ENCODE assay signal across 13 cellular contexts in genomic region chr2:36351291-36352023, GRCh38.
"Had no signal": no experiment of that assay in that cellular context is flagged by ENCODE, and none has a peak within 500 bp of the region (broad histone marks: within the 10 kb centered on the region; RNA-seq: fewer than 3 reads in every experiment).

No MANE protein-coding gene starts in this region.

- H3K36me3 Mint-ChIP-seq: activated naive CD4-positive, alpha-beta T cell treated with anti-CD3 and anti-CD28 coated beads, Interleukin-2, amount 10 ng/mL, durations not matched to agents 7 days and 5 days; mesothelial cell of epicardium had no signal

- H3K4me3 Mint-ChIP-seq: activated naive CD4-positive, alpha-beta T cell treated with anti-CD3 and anti-CD28 coated beads, Interleukin-2, amount 10 ng/mL, durations not matched to agents 7 days and 5 days; mesothelial cell of epicardium; neural crest cell; stimulated activated naive CD8-positive, alpha-beta T cell treated with anti-CD3 and anti-CD28 coated beads, Interleukin-15, amount 100 ng/mL, for 72 hours had no signal

- DNase-seq: activated CD4-positive, alpha-beta T cell treated with anti-CD3 and anti-CD28 coated beads, Interleukin-2, amount 50 U/mL, for 48 hours; activated naive CD4-positive, alpha-beta T cell treated with anti-CD3 and anti-CD28 coated beads, Interleukin-2, amount 10 ng/mL, durations not matched to agents 7 days and 5 days; left colon; lower lobe of right lung; psoas muscle; spleen; T-helper 9 cell had no signal

- H3K27ac ChIP-seq: lower lobe of right lung, psoas muscle, spleen, VCaP had no signal

- H3K36me3 ChIP-seq: lower lobe of right lung, spleen, thoracic aorta had no signal

- H3K27ac Mint-ChIP-seq: activated naive CD4-positive, alpha-beta T cell treated with anti-CD3 and anti-CD28 coated beads, Interleukin-2, amount 10 ng/mL, durations not matched to agents 7 days and 5 days; activated T-helper 2 cell treated with anti-CD3 and anti-CD28 coated beads, Interferon-gamma antibody, Interleukin-2, Interleukin-4, amounts not matched to agents 10 μg/mL and 5 μg/mL and 100 μg/mL, durations not matched to agents 14 hours and 24 hours and 36 hours; mesothelial cell of epicardium; stimulated activated naive CD8-positive, alpha-beta T cell treated with anti-CD3 and anti-CD28 coated beads, Interleukin-15, amount 100 ng/mL, for 72 hours had no signal

- ATAC-seq: left colon; lower lobe of right lung; psoas muscle; stimulated activated naive CD8-positive, alpha-beta T cell treated with anti-CD3 and anti-CD28 coated beads, Interleukin-15, amount 100 ng/mL, for 72 hours had no signal

- H3K9me3 Mint-ChIP-seq: activated naive CD4-positive, alpha-beta T cell treated with anti-CD3 and anti-CD28 coated beads, Interleukin-2, amount 10 ng/mL, durations not matched to agents 7 days and 5 days; activated T-helper 2 cell treated with anti-CD3 and anti-CD28 coated beads, Interferon-gamma antibody, Interleukin-2, Interleukin-4, amounts not matched to agents 10 μg/mL and 5 μg/mL and 100 μg/mL, durations not matched to agents 14 hours and 24 hours and 36 hours; mesothelial cell of epicardium; neural crest cell; stimulated activated naive CD8-positive, alpha-beta T cell treated with anti-CD3 and anti-CD28 coated beads, Interleukin-15, amount 100 ng/mL, for 72 hours had no signal

- H3K9me3 ChIP-seq: lower lobe of right lung, psoas muscle, spleen, thoracic aorta had no signal

- H3K4me3 ChIP-seq: lower lobe of right lung, psoas muscle, spleen, thoracic aorta had no signal
